8 cellular contexts compared by ENCODE assay signal in the genomic region with DNA sequence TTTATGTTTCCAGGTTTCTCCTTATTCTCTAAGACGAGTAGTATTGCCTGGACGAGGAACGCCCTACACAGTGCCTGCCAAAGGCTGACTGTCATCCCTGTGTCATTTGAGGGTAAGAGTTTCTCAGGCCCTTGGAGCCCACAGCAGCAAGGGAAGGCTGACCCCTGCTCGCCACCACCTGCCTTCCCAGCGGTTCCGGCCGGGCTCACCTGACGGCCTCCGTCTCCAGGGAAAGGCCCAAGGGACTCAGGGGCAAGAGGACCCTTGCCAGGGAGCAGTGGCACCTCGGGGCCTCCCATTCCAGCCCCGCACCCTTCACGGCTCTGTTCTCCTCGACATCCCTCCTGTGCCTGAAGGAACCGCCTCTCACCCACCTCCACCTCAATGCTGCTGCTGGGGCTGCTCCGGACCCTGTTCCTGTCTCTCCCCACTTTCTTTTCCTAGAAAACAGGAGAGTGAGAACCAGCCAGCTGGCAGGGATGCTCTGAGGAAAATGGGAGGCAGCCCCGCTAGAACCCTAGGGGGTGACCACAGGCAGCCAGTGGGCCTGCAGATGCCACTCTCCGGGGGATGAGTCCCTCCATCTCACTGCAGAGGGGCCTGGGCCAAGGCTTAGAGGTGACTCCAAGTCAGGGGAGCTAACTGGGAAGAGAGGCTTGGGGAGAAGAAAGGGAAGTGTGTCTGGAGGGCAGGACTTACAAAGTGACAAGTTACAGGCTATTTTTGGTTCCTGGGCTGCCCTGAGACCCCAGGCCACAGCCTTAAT. TPM values are rescaled to one million over a fixed set of nuclear protein-coding genes. Genes with fewer than 3 reads are reported as not detected.
DNase-seq lines count a peak whose midpoint lies in the region; ATAC-seq and TF ChIP-seq lines count a peak whose summit lies in the region.

No MANE protein-coding gene starts in this region.

- H3K4me2 ChIP-seq in mammary epithelial cell (ENCODE audit: insufficient read depth, low read depth, low read length) = no peak overlapping the region

- H3K4me3 Mint-ChIP-seq in naive thymus-derived CD8-positive, alpha-beta T cell = peak overlapping the region; percentile 56 to 86 (median 80)

- H3K27ac ChIP-seq in breast epithelium = peak overlapping the region; percentile 74 to 89
- H3K27ac ChIP-seq in mammary epithelial cell (ENCODE audit: insufficient read depth, low read depth, low read length) = no peak overlapping the region
- H3K27ac ChIP-seq in esophagus muscularis mucosa (replicated peaks in 1 of 4) = peak overlapping the region; percentile 97 to 99 (median 98)
- H3K27ac ChIP-seq in urinary bladder (ENCODE audit: low read depth) = peak overlapping the region; percentile 38

- H4K20me1 ChIP-seq in mammary epithelial cell (ENCODE audit: insufficient read depth, low read length) = no peaks in the 10 kb centered on the region

- peaks cover 0 to 2% (median 0%) of the 10 kb centered on the region in 9 donors for H3K9me3 Mint-ChIP-seq in naive thymus-derived CD8-positive, alpha-beta T cell

- peaks cover 0 to 3% (median 0%) of the 10 kb centered on the region in 3 donors for H3K36me3 Mint-ChIP-seq in naive thymus-derived CD8-positive, alpha-beta T cell

- intact Hi-C loops in breast epithelium (cut with DNase I; ENCODE audit: low total_unique reads) = no loop called here
- intact Hi-C loops in mammary epithelial cell (cut with micrococcal nuclease) = no loop called here
- intact Hi-C loops in esophagus muscularis mucosa (cut with DNase I) = no loop called here
- intact Hi-C loops in left colon (cut with DNase I, micrococcal nuclease) = no loop called here

- peaks cover 22 to 72% (median 53%) of the 10 kb centered on the region in 5 donors for H3K27me3 Mint-ChIP-seq in naive thymus-derived CD8-positive, alpha-beta T cell

- no peak overlapping the region for H2AFZ ChIP-seq in mammary epithelial cell (ENCODE audit: low read depth, low read length)

- TF ChIP-seq CTCF in breast epithelium (IDR thresholded peaks at IDR 0.05) (no peak), mammary epithelial cell (conservative IDR thresholded peaks at IDR 0.05 in 1 of 2, IDR thresholded peaks at IDR 0.05 in 1 of 2; ENCODE audit: extremely low read depth in 1 of 2, insufficient read depth in 1 of 2, low read depth in 1 of 2, low read length in 2 of 2) (no peak), esophagus muscularis mucosa (IDR thresholded peaks at IDR 0.05) (no peak)

- H3K9me3 ChIP-seq in breast epithelium (peaks cover 0 to 5% of the 10 kb centered on the region in 2 donors), mammary epithelial cell (replicated peaks; ENCODE audit: insufficient read depth, low read length) (no peaks in the 10 kb centered on the region), esophagus muscularis mucosa (no peaks in the 10 kb centered on the region)

- TF ChIP-seq EP300 in esophagus muscularis mucosa (IDR thresholded peaks at IDR 0.05) = no peak

- no peak overlapping the region for H3K9ac ChIP-seq in mammary epithelial cell (ENCODE audit: insufficient read depth, low read length)

- TF ChIP-seq POLR2A in breast epithelium (IDR thresholded peaks at IDR 0.05) (no peak), esophagus muscularis mucosa (IDR thresholded peaks at IDR 0.05; ENCODE audit: low read depth) (no peak)

- H3K79me2 ChIP-seq in mammary epithelial cell (ENCODE audit: insufficient read depth, low read length) = no peaks in the 10 kb centered on the region

- no TSS peak for BruUV-seq in mammary epithelial cell (replicated peaks; lab: Mats Ljungman, UMichigan)

- H3K4me1 Mint-ChIP-seq in naive thymus-derived CD8-positive, alpha-beta T cell = peaks cover 4 to 18% (median 12%) of the 10 kb centered on the region in 4 donors

- in situ Hi-C loops in mammary epithelial cell (cut with MboI; ENCODE audit: low sequenced_read_pairs in 2 of 2) = no loop called here

- POLR2A ChIA-PET in naive thymus-derived CD8-positive, alpha-beta T cell (lab: Charles Lee) = no interaction called here

- CTCF ChIA-PET in mammary epithelial cell (lab: Charles Lee; ENCODE audit: low non-redundant PET) = no interaction called here

- H3K27ac Mint-ChIP-seq in naive thymus-derived CD8-positive, alpha-beta T cell = peak overlapping the region in 1 of 10 donors; percentile 52

- H3K27me3 ChIP-seq in breast epithelium (peaks cover 0 to 10% of the 10 kb centered on the region in 2 donors), mammary epithelial cell (ENCODE audit: insufficient read depth, low read length) (peaks cover 20% of the 10 kb centered on the region), esophagus muscularis mucosa (no peaks in the 10 kb centered on the region)

- H3K4me3 ChIP-seq in breast epithelium (peak overlapping the region; percentile 61 to 82 (median 69)), mammary epithelial cell (replicated peaks in 1 of 3; ENCODE audit: insufficient read depth in 1 of 3, low read depth in 2 of 3, low read length in 3 of 3) (no peak overlapping the region), esophagus muscularis mucosa (peak overlapping the region; percentile 78 to 97 (median 90)), urinary bladder (ENCODE audit: low read depth, low read length) (peak overlapping the region; percentile 73)

- dilution Hi-C loops in mammary epithelial cell (cut with HindIII; ENCODE audit: low sequenced_read_pairs) = no loop called here

- peak in 1 of 2 donors; percentile 37 for DNase-seq in breast epithelium (ENCODE audit: low spot score in 2 of 2)
- DNase-seq in mammary epithelial cell = no peak
- no peak for DNase-seq in esophagus muscularis mucosa (ENCODE audit: extremely low spot score)
- DNase-seq in naive thymus-derived CD8-positive, alpha-beta T cell = no peak
- DNase-seq in left colon = no peak

- H3K4me1 ChIP-seq in breast epithelium (no peaks in the 10 kb centered on the region), mammary epithelial cell (ENCODE audit: insufficient read depth, low read length) (peaks cover 8% of the 10 kb centered on the region), esophagus muscularis mucosa (peaks cover 44 to 84% (median 80%) of the 10 kb centered on the region in 4 donors), urinary bladder (ENCODE audit: insufficient read depth) (no peaks in the 10 kb centered on the region)

- ATAC-seq in naive thymus-derived CD8-positive, alpha-beta T cell = no peak
- ATAC-seq in GM19467 (IDR thresholded peaks at IDR 0.05; ENCODE audit: unreplicated experiment) (no peak), GM19324 (IDR thresholded peaks at IDR 0.05; ENCODE audit: low FRiP score, unreplicated experiment) (no peak), left colon (no peak)

- H3K36me3 ChIP-seq in breast epithelium (no peaks in the 10 kb centered on the region), mammary epithelial cell (ENCODE audit: insufficient read depth, low read length) (no peaks in the 10 kb centered on the region), esophagus muscularis mucosa (peaks cover 0 to 20% (median 0%) of the 10 kb centered on the region in 4 donors), urinary bladder (ENCODE audit: insufficient read depth) (no peaks in the 10 kb centered on the region)

- 69% methylated on average over 6 of the region's 17 CpGs for WGBS in mammary epithelial cell (ENCODE audit: low coverage, missing lambda C conversion rate)
- 18% methylated on average over 17 of the region's 17 CpGs for WGBS in esophagus muscularis mucosa
- WGBS in urinary bladder = 49% methylated on average over 17 of the region's 17 CpGs

RNA-seq across cellular contexts. Expression of gene LIMS2, which starts 1.8 kb away (rescaled TPM):
- total RNA-seq in breast epithelium (10 to 100 TPM in 2 of 3 donors, 1 to 10 TPM in 1; 9.5 to 27.9 (median 19.4) TPM), mammary epithelial cell (1 to 10 TPM in 1 of 2 donors, under 1 TPM in 1; 0.42 to 8.0 TPM), esophagus muscularis mucosa (100 to 1,000 TPM in 3 of 4 donors, 10 to 100 TPM in 1; 99.2 to 342 (median 175) TPM), urinary bladder (18.7 TPM), left colon (10 to 100 TPM in 1 of 2 donors, 1 to 10 TPM in 1; 9.2 to 50.2 TPM)
- polyA plus RNA-seq in mammary epithelial cell (0.10 TPM), urinary bladder (346 TPM)
- not detected for polyA minus RNA-seq in mammary epithelial cell
- total RNA-seq in naive thymus-derived CD8-positive, alpha-beta T cell = 10 to 100 TPM; 10.1 to 11.8 TPM
- 10 to 100 TPM in 1 of 3 donors, 1 to 10 TPM in 2; 3.4 to 12.5 (median 5.8) TPM for polyA plus RNA-seq in naive thymus-derived CD8-positive, alpha-beta T cell

RNA-seq across cellular contexts. Expression of gene GPR17, which starts 27.5 kb away (rescaled TPM):
- not detected for total RNA-seq in breast epithelium
- total RNA-seq in mammary epithelial cell = not detected
- not detected for polyA plus RNA-seq in mammary epithelial cell
- polyA minus RNA-seq in mammary epithelial cell = not detected
- total RNA-seq in esophagus muscularis mucosa = under 1 TPM in 1 of 4 donors, not detected in 3; 0.40 TPM
- not detected for total RNA-seq in naive thymus-derived CD8-positive, alpha-beta T cell
- not detected for polyA plus RNA-seq in naive thymus-derived CD8-positive, alpha-beta T cell
- total RNA-seq in urinary bladder = 0.11 TPM
- 0.47 TPM for polyA plus RNA-seq in urinary bladder
- under 1 TPM in 1 of 2 donors, not detected in 1; 0.31 TPM for total RNA-seq in left colon

RNA-seq across cellular contexts. Expression of gene SFT2D3, which starts 27.8 kb away (rescaled TPM):
- total RNA-seq in breast epithelium (10 to 100 TPM in 2 of 3 donors, 1 to 10 TPM in 1; 9.8 to 12.3 (median 10.9) TPM), mammary epithelial cell (1 to 10 TPM; 3.2 to 9.2 TPM), esophagus muscularis mucosa (10 to 100 TPM in 1 of 4 donors, 1 to 10 TPM in 3; 5.8 to 11.8 (median 9.4) TPM), urinary bladder (7.2 TPM), left colon (1 to 10 TPM; 8.5 to 9.0 TPM)
- polyA plus RNA-seq in mammary epithelial cell (2.1 TPM), urinary bladder (5.5 TPM)
- polyA minus RNA-seq in mammary epithelial cell = 0.16 TPM
- total RNA-seq in naive thymus-derived CD8-positive, alpha-beta T cell = 10 to 100 TPM; 16.5 to 16.9 TPM
- 1 to 10 TPM; 1.7 to 4.4 (median 2.4) TPM for polyA plus RNA-seq in naive thymus-derived CD8-positive, alpha-beta T cell

Comparison
In these comparisons a context has a peak if more than half of its experiments do, and no peak if none do; other contexts are left out.
1. H3K4me3 ChIP-seq: peak in breast epithelium (3 of 3), esophagus muscularis mucosa (4 of 4) and urinary bladder (single experiment); none in mammary epithelial cell (0 of 3).